9 cellular contexts compared by ENCODE assay signal in genomic region chr3:182212479-182213076, GRCh38.
DNase-seq lines count a peak whose midpoint lies in the region; ATAC-seq and TF ChIP-seq lines count a peak whose summit lies in the region.
"Had no signal": no experiment of that assay in that cellular context is flagged by ENCODE, and none has a peak within 500 bp of the region (broad histone marks: within the 10 kb centered on the region; RNA-seq: fewer than 3 reads in every experiment).

No MANE protein-coding gene starts in this region.

- no peak for ATAC-seq in GM18909 (IDR thresholded peaks at IDR 0.05; ENCODE audit: poor library complexity, unreplicated experiment)

- no peak overlapping the region for H3K4me3 Mint-ChIP-seq in activated CD4-positive, alpha-beta memory T cell treated with anti-CD3 and anti-CD28 coated beads, Interleukin-2, amount 10 ng/mL, durations not matched to agents 7 days and 5 days
- H3K4me3 Mint-ChIP-seq in endothelial cell (ENCODE audit: unreplicated experiment), result no peak overlapping the region
- H3K4me3 Mint-ChIP-seq: CD4-positive, alpha-beta T cell had no signal

- H3K27ac Mint-ChIP-seq in activated CD4-positive, alpha-beta memory T cell treated with anti-CD3 and anti-CD28 coated beads, Interleukin-2, amount 10 ng/mL, durations not matched to agents 7 days and 5 days, result no peak overlapping the region
- H3K27ac Mint-ChIP-seq in endothelial cell (ENCODE audit: unreplicated experiment), result no peak overlapping the region
- H3K27ac Mint-ChIP-seq: CD4-positive, alpha-beta T cell had no signal

- no peaks in the 10 kb centered on the region for H3K36me3 Mint-ChIP-seq in activated CD4-positive, alpha-beta memory T cell treated with anti-CD3 and anti-CD28 coated beads, Interleukin-2, amount 10 ng/mL, durations not matched to agents 7 days and 5 days (ENCODE audit: low read depth)
- H3K36me3 Mint-ChIP-seq in endothelial cell (ENCODE audit: low read depth, unreplicated experiment), result no peaks in the 10 kb centered on the region

- DNase-seq in COLO829 (ENCODE audit: low spot score) (peak; percentile 54), NCI-H1417 treated with DMSO at 0.1 percent for 48 hours (lab: John Stamatoyannopoulos, UW) (peak; percentile 75), SW 1271 (lab: John Stamatoyannopoulos, UW) (peak; percentile 85 to 92), islet precursor cell (peak; percentile 95), endothelial cell (ENCODE audit: low spot score) (no peak), activated T-cell treated with anti-CD3 and anti-CD28 coated beads for 4 hours (no peak)
- no peak for DNase-seq in activated CD4-positive, alpha-beta memory T cell treated with anti-CD3 and anti-CD28 coated beads, Interleukin-2, amount 10 ng/mL, durations not matched to agents 7 days and 5 days
- DNase-seq: CD4-positive, alpha-beta T cell had no signal

- POLR2A ChIA-PET in activated CD4-positive, alpha-beta memory T cell treated with anti-CD3 and anti-CD28 coated beads, Interleukin-2, amount 10 ng/mL, durations not matched to agents 7 days and 5 days (lab: Charles Lee), result no interaction called here

- H3K4me1 Mint-ChIP-seq in activated CD4-positive, alpha-beta memory T cell treated with anti-CD3 and anti-CD28 coated beads, Interleukin-2, amount 10 ng/mL, durations not matched to agents 7 days and 5 days, result no peaks in the 10 kb centered on the region
- H3K4me1 Mint-ChIP-seq in endothelial cell (ENCODE audit: unreplicated experiment), result no peaks in the 10 kb centered on the region

- no peaks in the 10 kb centered on the region for H3K27me3 Mint-ChIP-seq in activated CD4-positive, alpha-beta memory T cell treated with anti-CD3 and anti-CD28 coated beads, Interleukin-2, amount 10 ng/mL, durations not matched to agents 7 days and 5 days
- peaks cover 2% of the 10 kb centered on the region for H3K27me3 Mint-ChIP-seq in endothelial cell (ENCODE audit: unreplicated experiment)
- H3K27me3 Mint-ChIP-seq: CD4-positive, alpha-beta T cell had no signal

- TF ChIP-seq CTCF in endothelial cell (IDR thresholded peaks at IDR 0.05; ENCODE audit: unreplicated experiment), result no peak

- CTCF ChIA-PET in activated CD4-positive, alpha-beta memory T cell treated with anti-CD3 and anti-CD28 coated beads, Interleukin-2, amount 10 ng/mL, durations not matched to agents 7 days and 5 days (lab: Charles Lee), result no interaction called here

- peaks cover 2% of the 10 kb centered on the region for H3K9me3 Mint-ChIP-seq in activated CD4-positive, alpha-beta memory T cell treated with anti-CD3 and anti-CD28 coated beads, Interleukin-2, amount 10 ng/mL, durations not matched to agents 7 days and 5 days
- no peaks in the 10 kb centered on the region for H3K9me3 Mint-ChIP-seq in endothelial cell (ENCODE audit: unreplicated experiment)
- H3K9me3 Mint-ChIP-seq: CD4-positive, alpha-beta T cell had no signal

Comparison
In these comparisons a context has a peak if more than half of its experiments do, and no peak if none do; other contexts are left out.
1. DNase-seq: peak in COLO829 (single experiment), NCI-H1417 treated with DMSO at 0.1 percent for 48 hours (single experiment), SW 1271 (2 of 2) and islet precursor cell (single experiment); none in activated CD4-positive, alpha-beta memory T cell treated with anti-CD3 and anti-CD28 coated beads, Interleukin-2, amount 10 ng/mL, durations not matched to agents 7 days and 5 days (single experiment), endothelial cell (single experiment) and activated T-cell treated with anti-CD3 and anti-CD28 coated beads for 4 hours (single experiment).